ENCODE assay signal across 10 cellular contexts in the genomic region with DNA sequence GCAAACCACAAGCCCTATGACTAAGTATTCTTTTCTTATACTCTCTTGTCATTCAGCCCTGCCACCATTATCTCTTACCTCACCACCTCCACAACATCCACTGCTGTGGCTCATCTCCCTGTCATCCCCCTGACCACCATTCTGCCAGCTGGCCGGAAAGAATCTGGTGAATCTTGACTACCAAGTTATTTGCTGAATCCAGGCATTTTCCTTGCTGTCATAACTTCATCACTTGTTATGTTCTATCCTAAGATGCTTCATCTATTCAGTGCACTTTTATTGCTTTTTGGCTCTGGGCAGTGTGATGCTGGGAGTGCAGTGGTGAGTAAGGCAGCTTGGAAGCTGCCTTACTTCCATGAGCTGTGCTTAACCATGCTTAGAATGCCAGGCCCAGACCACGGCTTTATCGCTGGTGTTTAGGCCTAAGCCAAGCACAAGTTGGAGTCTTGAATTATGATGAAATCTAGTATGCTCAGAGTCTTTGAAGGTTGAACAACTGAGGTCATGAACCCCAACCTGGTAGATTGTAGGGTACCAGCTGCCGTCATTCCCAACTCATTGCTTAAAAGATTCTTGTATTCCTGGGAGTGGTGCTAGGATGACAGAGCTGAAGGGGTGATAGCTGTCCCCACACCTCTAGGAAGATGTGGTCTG. TPM values are rescaled to one million over a fixed set of nuclear protein-coding genes. Genes with fewer than 3 reads are reported as not detected.
DNase-seq lines count a peak whose midpoint lies in the region; ATAC-seq and TF ChIP-seq lines count a peak whose summit lies in the region.
"Had no signal": no experiment of that assay in that cellular context is flagged by ENCODE, and none has a peak within 500 bp of the region (broad histone marks: within the 10 kb centered on the region; RNA-seq: fewer than 3 reads in every experiment).

No MANE protein-coding gene starts in this region.

- H3K4me3 ChIP-seq in AG09309 (ENCODE audit: control insufficient read depth, low read depth, low read length), result no peak overlapping the region
- H3K4me3 ChIP-seq in astrocyte of the spinal cord (ENCODE audit: low read depth, low read length), result no peak overlapping the region
- H3K4me3 ChIP-seq: testis had no signal

- no peaks in the 10 kb centered on the region for H3K9me3 Mint-ChIP-seq in HFFc6

- peak overlapping the region; percentile 42 for H3K4me3 Mint-ChIP-seq in HFFc6

- H3K4me1 Mint-ChIP-seq in HFFc6 (ENCODE audit: low read depth), result peaks cover 65% of the 10 kb centered on the region

- TF ChIP-seq CTCF in AG09309 (IDR thresholded peaks at IDR 0.05; ENCODE audit: control insufficient read depth, insufficient read depth, low read depth, low read length, missing control alignments) (no peak), HFFc6 (IDR thresholded peaks at IDR 0.05) (no peak), astrocyte of the spinal cord (IDR thresholded peaks at IDR 0.05; ENCODE audit: low read depth, low read length) (no peak)

- in situ Hi-C loops in astrocyte of the spinal cord (cut with HindIII; ENCODE audit: low sequenced_read_pairs), result no loop called here

- peak overlapping the region; percentile 93 for H3K27ac Mint-ChIP-seq in HFFc6

- ATAC-seq in GM21528 (IDR thresholded peaks at IDR 0.05; ENCODE audit: low FRiP score, unreplicated experiment), result no peak
- ATAC-seq in HG02973 (IDR thresholded peaks at IDR 0.05; ENCODE audit: unreplicated experiment), result no peak

- peaks cover 2% of the 10 kb centered on the region for H3K27me3 Mint-ChIP-seq in HFFc6 (ENCODE audit: insufficient read depth)

- peaks cover 16% of the 10 kb centered on the region for H3K36me3 Mint-ChIP-seq in HFFc6 (ENCODE audit: low read depth)

- DNase-seq in AG09309 (ENCODE audit: low read depth) (peak; percentile 96), HFFc6 (peak; percentile 100), astrocyte of the spinal cord (ENCODE audit: low read depth, low spot score) (peak; percentile 92), kidney glomerular epithelial cell (lab: John Stamatoyannopoulos, UW) (peak; percentile 96), RPMI8226 (no peak), NCI-H2029 (lab: John Stamatoyannopoulos, UW) (no peak)
- DNase-seq: T-helper 1 cell, testis had no signal

RNA-seq across cellular contexts. Expression of a gene that starts 27.0 kb away (rescaled TPM):
- total RNA-seq in HFFc6 (2021; fragmentation: NEBNext Ultra II Directional; extraction: Animal tissue kit (Norgen Biotek cat#: 25700)), result 10 to 100 TPM; 23.7 to 38.7 (median 33.6) TPM

Comparison
In these comparisons a context has a peak if more than half of its experiments do, and no peak if none do; other contexts are left out.
1. DNase-seq: peak in AG09309 (single experiment), HFFc6 (single experiment), astrocyte of the spinal cord (single experiment) and kidney glomerular epithelial cell (single experiment); none in RPMI8226 (single experiment) and NCI-H2029 (single experiment).